Comparison of ENCODE assay signal across 20 cellular contexts in the genomic region with DNA sequence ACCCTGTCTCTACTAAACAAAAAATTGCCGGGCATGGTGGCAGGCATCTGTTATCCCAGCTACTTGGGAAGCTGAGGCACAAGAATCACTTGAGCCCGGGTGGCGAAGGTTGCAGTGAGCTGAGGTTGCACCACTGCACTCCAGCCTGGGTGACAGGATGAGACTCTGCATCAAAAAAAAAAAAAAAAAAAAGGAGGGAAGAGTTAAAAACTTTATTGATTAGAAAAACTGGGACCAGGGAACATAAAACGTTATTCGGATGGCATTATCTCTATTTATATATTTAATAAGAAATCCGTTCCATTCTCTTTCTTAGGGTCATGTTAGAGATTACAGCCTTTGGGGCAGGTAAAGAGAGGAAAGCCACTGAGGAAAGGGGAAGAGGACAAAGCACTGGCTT.
DNase-seq lines count a peak whose midpoint lies in the region; ATAC-seq, FAIRE-seq and TF ChIP-seq lines count a peak whose summit lies in the region.
"Had no signal": no experiment of that assay in that cellular context is flagged by ENCODE, and none has a peak within 500 bp of the region (broad histone marks: within the 10 kb centered on the region; RNA-seq: fewer than 3 reads in every experiment).

No MANE protein-coding gene starts in this region.

- CTCF ChIA-PET in K562 (lab: Yijun Ruan, JAX; ENCODE audit: low intra/inter-chr PET ratio): no interaction called here

- ATAC-seq in K562: no peak
- no peak for ATAC-seq in HG03045 (IDR thresholded peaks at IDR 0.05; ENCODE audit: unreplicated experiment)
- ATAC-seq in HG03095 (IDR thresholded peaks at IDR 0.05; ENCODE audit: unreplicated experiment): no peak
- ATAC-seq: A549; CD8-positive, alpha-beta T cell had no signal

- H3K27me3 Mint-ChIP-seq in mesothelial cell of epicardium (ENCODE audit: low read depth): no peaks in the 10 kb centered on the region

- peaks cover 0 to 7% of the 10 kb centered on the region in 2 experiments; a peak in 2 of 5 replicates for H3K27me3 ChIP-seq in K562 (ENCODE audit: control insufficient read depth in 2 of 2, insufficient read depth in 2 of 2, low read length in 2 of 2)
- H3K27me3 ChIP-seq: BLaER1 treated with 17β-estradiol and CSF1 and Interleukin-3, amounts not matched to agents 10 nM and 100 nM had no signal

- H3K9ac ChIP-seq in K562 (ENCODE audit: insufficient read depth in 1 of 2, low read depth in 2 of 2, low read length in 2 of 2): no peak overlapping the region
- H3K9ac ChIP-seq: BLaER1 treated with 17β-estradiol and CSF1 and Interleukin-3, amounts not matched to agents 10 nM and 100 nM had no signal

- no peaks in the 10 kb centered on the region for H3K36me3 ChIP-seq in K562 (ENCODE audit: control insufficient read depth, insufficient read depth, low read length)
- H3K36me3 ChIP-seq: BLaER1 treated with 17β-estradiol and CSF1 and Interleukin-3, amounts not matched to agents 10 nM and 100 nM had no signal

- in situ Hi-C loops in K562 (cut with MboI): loop anchor here (25.0 kb wide), 1 partner anchor 415 kb away; no protein-coding TSS in a partner anchor

- no peak for FAIRE-seq in K562 (lab: Jason Lieb, UNC)
- FAIRE-seq: A549, D721Med, G401.6, GM12891, GM19239 had no signal

- H3K4me1 ChIP-seq in K562 (replicated peaks in 1 of 2; ENCODE audit: control insufficient read depth in 2 of 2, insufficient read depth in 2 of 2, low read length in 2 of 2): peaks cover 0 to 3% of the 10 kb centered on the region in 2 experiments; a peak in 2 of 5 replicates
- H3K4me1 ChIP-seq: A549, Caco-2 had no signal

- peak overlapping the region; percentile 69 for H3K27ac Mint-ChIP-seq in mesothelial cell of epicardium
- H3K27ac Mint-ChIP-seq: B cell; CD4-positive, alpha-beta T cell; CD8-positive, alpha-beta T cell had no signal

- no peak overlapping the region for H2AFZ ChIP-seq in K562 (ENCODE audit: low read depth, low read length)

- H3K4me2 ChIP-seq in K562 (ENCODE audit: insufficient read depth, low read length): no peak overlapping the region
- H3K4me2 ChIP-seq: A549; BLaER1 treated with 17β-estradiol and CSF1 and Interleukin-3, amounts not matched to agents 10 nM and 100 nM had no signal

- no peaks in the 10 kb centered on the region for H3K79me2 ChIP-seq in K562 (ENCODE audit: control insufficient read depth, insufficient read depth, low read length)

- POLR2A ChIA-PET in K562 (lab: Yijun Ruan, JAX): interaction anchor here (0.6 to 0.7 kb wide), 2 partner anchors 8 to 229 kb away, joined by 3 to 4 read pairs; no protein-coding TSS in a partner anchor

- H3K9me1 ChIP-seq in K562 (ENCODE audit: control insufficient read depth, insufficient read depth, low read length): no peaks in the 10 kb centered on the region

- H3K9me3 Mint-ChIP-seq in mesothelial cell of epicardium: no peaks in the 10 kb centered on the region
- H3K9me3 Mint-ChIP-seq: CD4-positive, alpha-beta T cell; CD8-positive, alpha-beta T cell had no signal

- TF ChIP-seq RAD21 in K562 (CRISPR knock-in tag; conservative IDR thresholded peaks at IDR 0.05 in 1 of 2, IDR thresholded peaks at IDR 0.05 in 1 of 2): no peak

- TF ChIP-seq POLR2A in K562 (conservative IDR thresholded peaks at IDR 0.05): no peak

- no peak overlapping the region for H3K4me3 Mint-ChIP-seq in mesothelial cell of epicardium
- H3K4me3 Mint-ChIP-seq: B cell; CD4-positive, alpha-beta T cell; CD8-positive, alpha-beta T cell had no signal

- H3K36me3 Mint-ChIP-seq in mesothelial cell of epicardium: peaks cover 11% of the 10 kb centered on the region
- H3K36me3 Mint-ChIP-seq: CD8-positive, alpha-beta T cell had no signal

- peak overlapping the region; percentile 32 for H3K27ac ChIP-seq in 22Rv1
- no peak overlapping the region for H3K27ac ChIP-seq in K562 (ENCODE audit: extremely low read depth, low read depth, low read length)
- H3K27ac ChIP-seq: A549; BLaER1 treated with 17β-estradiol and CSF1 and Interleukin-3, amounts not matched to agents 10 nM and 100 nM; C4-2B had no signal

- WGBS in K562 (ENCODE audit: insufficient coverage, low coverage, missing lambda C conversion rate): 12% methylated on average over 5 of the region's 6 CpGs

- intact Hi-C loops in K562 (cut with micrococcal nuclease): no loop called here

- TF ChIP-seq EP300 in K562 (IDR thresholded peaks at IDR 0.05; ENCODE audit: low read length): no peak

- no peaks in the 10 kb centered on the region for H3K9me3 ChIP-seq in K562 (replicated peaks; ENCODE audit: control insufficient read depth, insufficient read depth, low read depth, low read length)
- H3K9me3 ChIP-seq: A549; BLaER1 treated with 17β-estradiol and CSF1 and Interleukin-3, amounts not matched to agents 10 nM and 100 nM; Caco-2 had no signal

- no peak for TF ChIP-seq CTCF in 22Rv1 (IDR thresholded peaks at IDR 0.05)
- no peak for TF ChIP-seq CTCF in K562 (IDR thresholded peaks at IDR 0.05 in 2 of 3, conservative IDR thresholded peaks at IDR 0.05 in 1 of 3; ENCODE audit: insufficient read depth in 2 of 3, low read depth in 1 of 3, low read length in 3 of 3)
- no peak for TF ChIP-seq CTCF in mesothelial cell of epicardium (IDR thresholded peaks at IDR 0.05; ENCODE audit: unreplicated experiment)

- no peak overlapping the region for H3K4me3 ChIP-seq in K562
- H3K4me3 ChIP-seq: A549; BLaER1 treated with 17β-estradiol and CSF1 and Interleukin-3, amounts not matched to agents 10 nM and 100 nM had no signal

- BruUV-seq in K562 (replicated peaks; lab: Mats Ljungman, UMichigan): no TSS peak

- DNase-seq in K562 (ENCODE audit: extremely low read depth in 1 of 4, low spot score in 3 of 4) (no peak), mesothelial cell of epicardium (ENCODE audit: low spot score in 2 of 2, unreplicated experiment in 2 of 2) (no peak)
- DNase-seq: AML-193; Caco-2; Calu3; CD4-positive, alpha-beta T cell; CD8-positive, alpha-beta T cell; DMS79 treated with DMSO at 0.1 percent for 48 hours; GF-D8 had no signal

- H3K4me1 Mint-ChIP-seq in mesothelial cell of epicardium: peaks cover 35% of the 10 kb centered on the region
- H3K4me1 Mint-ChIP-seq: B cell had no signal

- no peaks in the 10 kb centered on the region for H4K20me1 ChIP-seq in K562 (replicated peaks; ENCODE audit: control insufficient read depth, insufficient read depth, low read length)
- H4K20me1 ChIP-seq: BLaER1 treated with 17β-estradiol and CSF1 and Interleukin-3, amounts not matched to agents 10 nM and 100 nM had no signal

TF ChIP-seq in K562, 482 proteins besides CTCF, POLR2A, EP300 and RAD21 (continues in another document):
- TF ChIP-seq, protein P1, sequence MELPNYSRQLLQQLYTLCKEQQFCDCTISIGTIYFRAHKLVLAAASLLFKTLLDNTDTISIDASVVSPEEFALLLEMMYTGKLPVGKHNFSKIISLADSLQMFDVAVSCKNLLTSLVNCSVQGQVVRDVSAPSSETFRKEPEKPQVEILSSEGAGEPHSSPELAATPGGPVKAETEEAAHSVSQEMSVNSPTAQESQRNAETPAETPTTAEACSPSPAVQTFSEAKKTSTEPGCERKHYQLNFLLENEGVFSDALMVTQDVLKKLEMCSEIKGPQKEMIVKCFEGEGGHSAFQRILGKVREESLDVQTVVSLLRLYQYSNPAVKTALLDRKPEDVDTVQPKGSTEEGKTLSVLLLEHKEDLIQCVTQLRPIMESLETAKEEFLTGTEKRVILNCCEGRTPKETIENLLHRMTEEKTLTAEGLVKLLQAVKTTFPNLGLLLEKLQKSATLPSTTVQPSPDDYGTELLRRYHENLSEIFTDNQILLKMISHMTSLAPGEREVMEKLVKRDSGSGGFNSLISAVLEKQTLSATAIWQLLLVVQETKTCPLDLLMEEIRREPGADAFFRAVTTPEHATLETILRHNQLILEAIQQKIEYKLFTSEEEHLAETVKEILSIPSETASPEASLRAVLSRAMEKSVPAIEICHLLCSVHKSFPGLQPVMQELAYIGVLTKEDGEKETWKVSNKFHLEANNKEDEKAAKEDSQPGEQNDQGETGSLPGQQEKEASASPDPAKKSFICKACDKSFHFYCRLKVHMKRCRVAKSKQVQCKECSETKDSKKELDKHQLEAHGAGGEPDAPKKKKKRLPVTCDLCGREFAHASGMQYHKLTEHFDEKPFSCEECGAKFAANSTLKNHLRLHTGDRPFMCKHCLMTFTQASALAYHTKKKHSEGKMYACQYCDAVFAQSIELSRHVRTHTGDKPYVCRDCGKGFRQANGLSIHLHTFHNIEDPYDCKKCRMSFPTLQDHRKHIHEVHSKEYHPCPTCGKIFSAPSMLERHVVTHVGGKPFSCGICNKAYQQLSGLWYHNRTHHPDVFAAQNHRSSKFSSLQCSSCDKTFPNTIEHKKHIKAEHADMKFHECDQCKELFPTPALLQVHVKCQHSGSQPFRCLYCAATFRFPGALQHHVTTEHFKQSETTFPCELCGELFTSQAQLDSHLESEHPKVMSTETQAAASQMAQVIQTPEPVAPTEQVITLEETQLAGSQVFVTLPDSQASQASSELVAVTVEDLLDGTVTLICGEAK (IDR thresholded peaks at IDR 0.05): peak; percentile 76
- TF ChIP-seq, protein P1 (CRISPR knock-in tag; IDR thresholded peaks at IDR 0.05): peak; percentile 46; the same call in 1 of the 2 replicates
- TF ChIP-seq ZNF384 (IDR thresholded peaks at IDR 0.05; ENCODE audit: low read depth, low read length): 0 out of 2 replicates have a peak, but pooled peaks have one; percentile 56
